ENCODE assay signal across 27 cellular contexts in the genomic region with DNA sequence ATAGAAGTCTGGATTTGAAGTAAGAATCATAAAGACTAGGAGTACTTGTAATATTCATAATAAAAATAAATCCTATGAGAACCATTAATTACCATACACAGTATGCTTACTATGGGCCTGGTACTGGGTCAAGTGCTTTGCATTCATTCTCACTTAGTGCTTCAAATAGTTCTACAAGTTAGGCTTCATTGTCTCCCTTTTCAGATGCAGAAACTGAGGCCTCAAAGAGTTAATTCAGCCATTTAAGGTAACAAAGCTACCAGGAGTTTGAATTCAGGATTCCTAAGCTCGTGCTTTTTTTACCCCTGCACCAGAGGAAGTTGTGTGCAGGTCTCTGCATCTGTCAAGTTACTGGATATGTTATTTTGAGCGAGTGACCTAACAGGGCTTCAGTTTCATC.
"Had no signal": no experiment of that assay in that cellular context is flagged by ENCODE, and none has a peak within 500 bp of the region (broad histone marks: within the 10 kb centered on the region; RNA-seq: fewer than 3 reads in every experiment).

No MANE protein-coding gene starts in this region.

- DNase-seq: activated CD4-positive, alpha-beta memory T cell treated with anti-CD3 and anti-CD28 coated beads for 36 hours; activated CD4-positive, alpha-beta T cell treated with anti-CD3 and anti-CD28 coated beads, Interleukin-2, amount 10 ng/mL, durations not matched to agents 7 days and 5 days; activated CD4-positive, CD25-positive, alpha-beta regulatory T cell; activated CD8-positive, alpha-beta memory T cell treated with anti-CD3 and anti-CD28 coated beads for 24 hours; activated gamma-delta T cell; activated naive CD4-positive, alpha-beta T cell treated with anti-CD3 and anti-CD28 coated beads for 36 hours; activated T-cell treated with anti-CD3 and anti-CD28 coated beads for 4 hours; activated T-cell treated with anti-CD3 and anti-CD28 coated beads, Interleukin-2, amount 50 U/mL, for 48 hours; amygdala; cerebellar nuclear complex; MG63; MV-4-11; NCI-H1092 treated with DMSO at 0.1 percent for 48 hours; NCI-H1417 treated with DMSO at 0.1 percent for 48 hours; NCI-H1694; NCI-H2029; NCI-H2107; NCI-H345; NCI-H510A; NCI-H69; PC-3; SHP77 treated with DMSO at 0.1 percent for 48 hours had no signal

- H3K36me3 Mint-ChIP-seq: activated CD4-positive, alpha-beta memory T cell treated with anti-CD3 and anti-CD28 coated beads for 36 hours; activated naive CD8-positive, alpha-beta T cell; brain had no signal

- H3K27me3 Mint-ChIP-seq: activated CD4-positive, alpha-beta memory T cell treated with anti-CD3 and anti-CD28 coated beads for 36 hours; activated CD4-positive, alpha-beta T cell treated with anti-CD3 and anti-CD28 coated beads, Interleukin-2, amount 10 ng/mL, durations not matched to agents 7 days and 5 days; activated naive CD8-positive, alpha-beta T cell; activated T-helper 17 cell treated with anti-CD3 and anti-CD28 coated beads, Interleukin-2, amount 50 U/mL, for 72 hours; brain had no signal

- H3K4me3 Mint-ChIP-seq: activated CD4-positive, alpha-beta memory T cell treated with anti-CD3 and anti-CD28 coated beads for 36 hours; activated CD4-positive, alpha-beta T cell treated with anti-CD3 and anti-CD28 coated beads, Interleukin-2, amount 10 ng/mL, durations not matched to agents 7 days and 5 days; activated naive CD4-positive, alpha-beta T cell treated with anti-CD3 and anti-CD28 coated beads for 36 hours; activated naive CD8-positive, alpha-beta T cell; activated T-helper 17 cell treated with anti-CD3 and anti-CD28 coated beads, Interleukin-2, amount 50 U/mL, for 72 hours; brain; T-helper 1 cell treated with Interleukin-12 subunit alpha and Interleukin-12 subunit beta and Interleukin-4 antibody, amounts not matched to agents 30 μg/mL and 1 μg/mL, for 36 hours had no signal

- H3K36me3 ChIP-seq: MG63 had no signal

- H3K27ac Mint-ChIP-seq: activated CD4-positive, alpha-beta memory T cell treated with anti-CD3 and anti-CD28 coated beads for 36 hours; activated CD4-positive, alpha-beta T cell treated with anti-CD3 and anti-CD28 coated beads, Interleukin-2, amount 10 ng/mL, durations not matched to agents 7 days and 5 days; activated naive CD4-positive, alpha-beta T cell treated with anti-CD3 and anti-CD28 coated beads for 36 hours; activated naive CD8-positive, alpha-beta T cell; activated T-helper 17 cell treated with anti-CD3 and anti-CD28 coated beads, Interleukin-2, amount 50 U/mL, for 72 hours; brain; T-helper 1 cell treated with Interleukin-12 subunit alpha and Interleukin-12 subunit beta and Interleukin-4 antibody, amounts not matched to agents 30 μg/mL and 1 μg/mL, for 36 hours had no signal

- H3K4me1 Mint-ChIP-seq: activated CD4-positive, alpha-beta T cell treated with anti-CD3 and anti-CD28 coated beads, Interleukin-2, amount 10 ng/mL, durations not matched to agents 7 days and 5 days; activated T-helper 17 cell treated with anti-CD3 and anti-CD28 coated beads, Interleukin-2, amount 50 U/mL, for 72 hours had no signal

- H3K9me3 ChIP-seq: MG63 had no signal

- H3K27ac ChIP-seq: VCaP had no signal

- H3K4me3 ChIP-seq: MG63 had no signal

- H3K9me3 Mint-ChIP-seq: brain had no signal

- H3K27me3 ChIP-seq: MG63 had no signal

- ATAC-seq: activated T-helper 17 cell treated with anti-CD3 and anti-CD28 coated beads, Interleukin-2, amount 50 U/mL, for 72 hours; PC-3 had no signal
